Comparison of ENCODE assay signal across 16 cellular contexts in genomic region chr11:75627879-75628668, GRCh38. TPM values are rescaled to one million over a fixed set of nuclear protein-coding genes. Genes with fewer than 3 reads are reported as not detected.
DNase-seq lines count a peak whose midpoint lies in the region; ATAC-seq, FAIRE-seq and TF ChIP-seq lines count a peak whose summit lies in the region.
"Had no signal": no experiment of that assay in that cellular context is flagged by ENCODE, and none has a peak within 500 bp of the region (broad histone marks: within the 10 kb centered on the region; RNA-seq: fewer than 3 reads in every experiment).

No MANE protein-coding gene starts in this region.

- DNase-seq in AG10803 (ENCODE audit: low read depth): peak; percentile 42
- DNase-seq in HFFc6: no peak
- peak; percentile 27 for DNase-seq in astrocyte of the spinal cord (ENCODE audit: low read depth, low spot score)
- peak; percentile 81 for DNase-seq in iris pigment epithelial cell (ENCODE audit: low read depth)
- DNase-seq in RCC 7860 (ENCODE audit: low spot score): no peak
- DNase-seq in stimulated activated naive CD8-positive, alpha-beta T cell treated with anti-CD3 and anti-CD28 coated beads, Interleukin-15, Interleukin-2, amounts not matched to agents 100 U/mL and 50 U/mL, for 24 hours: no peak
- no peak for DNase-seq in NCI-H1105 treated with DMSO at 0.1 percent for 48 hours (lab: John Stamatoyannopoulos, UW)
- DNase-seq in activated CD4-positive, CD25-positive, alpha-beta regulatory T cell (lab: John Stamatoyannopoulos, UW): no peak
- DNase-seq: activated CD4-positive, alpha-beta T cell treated with anti-CD3 and anti-CD28 coated beads for 4 hours; activated T-cell treated with anti-CD3 and anti-CD28 coated beads, Interleukin-2, amount 50 U/mL, for 4 hours; AML-193; amygdala; dorsolateral prefrontal cortex; immature natural killer cell; NCI-H510A; upper lobe of left lung had no signal

- TF ChIP-seq CTCF in AG10803 (conservative IDR thresholded peaks at IDR 0.05; ENCODE audit: low read length): no peak
- no peak for TF ChIP-seq CTCF in HFFc6 (IDR thresholded peaks at IDR 0.05)
- no peak for TF ChIP-seq CTCF in astrocyte of the spinal cord (IDR thresholded peaks at IDR 0.05; ENCODE audit: low read depth, low read length)

- peak overlapping the region; percentile 87; the same call in 1 of the 2 replicates for H3K27ac Mint-ChIP-seq in HFFc6
- H3K27ac Mint-ChIP-seq: immature natural killer cell had no signal

- peaks cover 40% of the 10 kb centered on the region for H3K4me1 Mint-ChIP-seq in HFFc6 (ENCODE audit: low read depth)
- H3K4me1 Mint-ChIP-seq: immature natural killer cell had no signal

- no peaks in the 10 kb centered on the region for H3K9me3 Mint-ChIP-seq in HFFc6
- H3K9me3 Mint-ChIP-seq: activated T-cell treated with anti-CD3 and anti-CD28 coated beads, Interleukin-2, amount 50 U/mL, for 4 hours; immature natural killer cell had no signal

- H3K4me3 ChIP-seq in AG10803 (ENCODE audit: low read length): no peak overlapping the region
- no peak overlapping the region for H3K4me3 ChIP-seq in astrocyte of the spinal cord (ENCODE audit: low read depth, low read length)
- H3K4me3 ChIP-seq: dorsolateral prefrontal cortex, upper lobe of left lung had no signal

- H3K36me3 Mint-ChIP-seq in HFFc6 (ENCODE audit: low read depth): no peaks in the 10 kb centered on the region

- H3K27me3 Mint-ChIP-seq in HFFc6 (ENCODE audit: insufficient read depth): peaks cover 8% of the 10 kb centered on the region

- no peak for ATAC-seq in stimulated activated naive CD8-positive, alpha-beta T cell treated with anti-CD3 and anti-CD28 coated beads, Interleukin-15, Interleukin-2, amounts not matched to agents 100 U/mL and 50 U/mL, for 24 hours
- ATAC-seq: activated T-cell treated with anti-CD3 and anti-CD28 coated beads, Interleukin-2, amount 50 U/mL, for 4 hours had no signal

- FAIRE-seq in RCC 7860 (lab: Jason Lieb, UNC): no peak

- peak overlapping the region; percentile 1; the same call in 1 of the 2 replicates for H3K4me3 Mint-ChIP-seq in HFFc6
- H3K4me3 Mint-ChIP-seq: activated T-cell treated with anti-CD3 and anti-CD28 coated beads, Interleukin-2, amount 50 U/mL, for 4 hours; immature natural killer cell had no signal

- in situ Hi-C loops in astrocyte of the spinal cord (cut with HindIII; ENCODE audit: low sequenced_read_pairs): no loop called here

RNA-seq across cellular contexts. Expression of gene MAP6, which starts 40.8 kb away (rescaled TPM):
- 1 to 10 TPM in 3 of 6 experiments, under 1 TPM in 3; 0.53 to 4.3 (median 0.96) TPM for total RNA-seq in HFFc6 (2021; fragmentation: NEBNext Ultra II Directional; extraction: Animal tissue kit (Norgen Biotek cat#: 25700))
- total RNA-seq: activated T-cell treated with anti-CD3 and anti-CD28 coated beads, Interleukin-2, amount 50 U/mL, for 4 hours had no signal

Comparison
In these comparisons a context has a peak if more than half of its experiments do, and no peak if none do; other contexts are left out.
1. DNase-seq: peak in AG10803 (single experiment), astrocyte of the spinal cord (single experiment) and iris pigment epithelial cell (single experiment); none in HFFc6 (single experiment), RCC 7860 (single experiment), stimulated activated naive CD8-positive, alpha-beta T cell treated with anti-CD3 and anti-CD28 coated beads, Interleukin-15, Interleukin-2, amounts not matched to agents 100 U/mL and 50 U/mL, for 24 hours (single experiment), NCI-H1105 treated with DMSO at 0.1 percent for 48 hours (single experiment) and activated CD4-positive, CD25-positive, alpha-beta regulatory T cell (0 of 4).